34 cellular contexts compared by ENCODE assay signal in genomic region chr6:78010130-78010529, GRCh38.
"Had no signal": no experiment of that assay in that cellular context is flagged by ENCODE, and none has a peak within 500 bp of the region (broad histone marks: within the 10 kb centered on the region; RNA-seq: fewer than 3 reads in every experiment).

No MANE protein-coding gene starts in this region.

- DNase-seq: activated CD4-positive, alpha-beta T cell treated with anti-CD3 and anti-CD28 coated beads for 1 hour; activated CD4-positive, alpha-beta T cell treated with anti-CD3 and anti-CD28 coated beads, Interleukin-2, amount 10 ng/mL, durations not matched to agents 24 days and 14 days; activated CD4-positive, alpha-beta T cell treated with anti-CD3 and anti-CD28 coated beads, Interleukin-2, amount 50 U/mL, for 4 hours; activated CD4-positive, CD25-positive, alpha-beta regulatory T cell; activated CD8-positive, alpha-beta T cell treated with anti-CD3 and anti-CD28 coated beads for 36 hours; activated effector memory CD4-positive, alpha-beta T cell treated with anti-CD3 and anti-CD28 coated beads, Interleukin-2, amount 50 U/mL, for 16 hours; activated naive CD4-positive, alpha-beta T cell; activated naive CD4-positive, alpha-beta T cell treated with anti-CD3 and anti-CD28 coated beads, Interleukin-2, amount 50 U/mL, for 16 hours; activated naive CD8-positive, alpha-beta T cell treated with anti-CD3 and anti-CD28 coated beads for 36 hours; activated T-cell treated with anti-CD3 and anti-CD28 coated beads, Interleukin-2, amount 50 U/mL, for 1 hour; activated T-cell treated with anti-CD3 and anti-CD28 coated beads, Interleukin-2, amount 50 U/mL, for 72 hours; amniotic stem cell; aorta; brain microvascular endothelial cell; NCI-H1092 treated with DMSO at 0.1 percent for 48 hours; NCI-H1417; NCI-H146; NCI-H187; NCI-H2029 treated with DMSO at 0.1 percent for 48 hours; NCI-H2107; NCI-H2171; NCI-H510A; NCI-H526; NCI-H82; SHP77; SJCRH30; T-cell; T-helper 17 cell; WERI-Rb-1 had no signal

- H3K9me3 ChIP-seq: SJCRH30 had no signal

- H3K4me2 ChIP-seq: KMS-11 had no signal

- H3K4me1 ChIP-seq: SJCRH30 had no signal

- ATAC-seq: activated CD8-positive, alpha-beta T cell treated with anti-CD3 and anti-CD28 coated beads for 36 hours; activated T-cell treated with anti-CD3 and anti-CD28 coated beads, Interleukin-2, amount 50 U/mL, for 72 hours; activated T-helper 17 cell treated with anti-CD3 and anti-CD28 coated beads, Interleukin-2, amount 50 U/mL, for 72 hours; Panc1; T-cell; T-helper 17 cell had no signal

- H3K27ac ChIP-seq: brain microvascular endothelial cell, cardiac muscle cell, KMS-11, SJCRH30, SK-N-MC, WERI-Rb-1 had no signal

- H3K27me3 ChIP-seq: brain microvascular endothelial cell, cardiac muscle cell, SJCRH30 had no signal

- H3K4me3 ChIP-seq: cardiac muscle cell, SJCRH30, SK-N-MC had no signal

- H3K9ac ChIP-seq: KMS-11 had no signal

- H3K36me3 ChIP-seq: brain microvascular endothelial cell, cardiac muscle cell, SJCRH30, WERI-Rb-1 had no signal
